Comparison of ENCODE assay signal across 23 cellular contexts in genomic region chrX:100695991-100696390, GRCh38. TPM values are rescaled to one million over a fixed set of nuclear protein-coding genes. Genes with fewer than 3 reads are reported as not detected.
DNase-seq lines count a peak whose midpoint lies in the region; ATAC-seq and TF ChIP-seq lines count a peak whose summit lies in the region.
"Had no signal": no experiment of that assay in that cellular context is flagged by ENCODE, and none has a peak within 500 bp of the region (broad histone marks: within the 10 kb centered on the region; RNA-seq: fewer than 3 reads in every experiment).

No MANE protein-coding gene starts in this region.

- DNase-seq in EH (ENCODE audit: low read depth) = peak; percentile 5
- peak; percentile 39 for DNase-seq in NCI-H69 (lab: John Stamatoyannopoulos, UW)
- peak; percentile 45 for DNase-seq in epithelial cell of prostate (ENCODE audit: low read depth, low spot score)
- DNase-seq in osteoblast (ENCODE audit: insufficient read length, low spot score, missing footprints) = peak; percentile 10
- no peak for DNase-seq in dermis blood vessel endothelial cell
- DNase-seq in osteocyte (ENCODE audit: extremely low spot score, unreplicated experiment) = no peak
- DNase-seq in left colon = no peak
- DNase-seq: CD8-positive, alpha-beta T cell; DMS79; H9; Karpas-422; MG63; NCI-H1092; NCI-H1436 treated with DMSO at 0.1 percent for 48 hours; NCI-H2029; NCI-H526; NK-92 treated with Interleukin-12 subunit alpha and Interleukin-12 subunit beta, amount 100 ng/mL, for 24 hours; SHP77 had no signal

- no peaks in the 10 kb centered on the region for H3K27me3 ChIP-seq in osteoblast (ENCODE audit: insufficient read depth, low read length)
- H3K27me3 ChIP-seq: BLaER1 treated with 17β-estradiol and CSF1 and Interleukin-3, amounts not matched to agents 10 nM and 100 nM; MG63 had no signal

- no peak overlapping the region for H3K4me3 ChIP-seq in osteoblast (ENCODE audit: insufficient read depth, low read length)
- H3K4me3 ChIP-seq: BLaER1 treated with 17β-estradiol and CSF1 and Interleukin-3, amounts not matched to agents 10 nM and 100 nM; MG63; SK-N-MC had no signal

- H3K36me3 ChIP-seq in osteoblast (ENCODE audit: insufficient read depth, low read length) = no peaks in the 10 kb centered on the region
- H3K36me3 ChIP-seq: BLaER1 treated with 17β-estradiol and CSF1 and Interleukin-3, amounts not matched to agents 10 nM and 100 nM; MG63 had no signal

- no peaks in the 10 kb centered on the region for H3K27me3 Mint-ChIP-seq in osteocyte (ENCODE audit: unreplicated experiment)

- no peaks in the 10 kb centered on the region for H4K20me1 ChIP-seq in osteoblast (ENCODE audit: insufficient read depth, low read length)
- H4K20me1 ChIP-seq: BLaER1 treated with 17β-estradiol and CSF1 and Interleukin-3, amounts not matched to agents 10 nM and 100 nM had no signal

- H3K9me3 ChIP-seq in osteoblast (ENCODE audit: low read depth, low read length) = no peaks in the 10 kb centered on the region
- H3K9me3 ChIP-seq: BLaER1 treated with 17β-estradiol and CSF1 and Interleukin-3, amounts not matched to agents 10 nM and 100 nM; MG63 had no signal

- no peaks in the 10 kb centered on the region for H3K4me1 ChIP-seq in osteoblast (ENCODE audit: insufficient read depth, low read length)

- no peak overlapping the region for H3K4me3 Mint-ChIP-seq in osteocyte (ENCODE audit: unreplicated experiment)
- H3K4me3 Mint-ChIP-seq: CD8-positive, alpha-beta T cell; H9; IgD-negative memory B cell had no signal

- H3K36me3 Mint-ChIP-seq in osteocyte (ENCODE audit: unreplicated experiment) = peaks cover 4% of the 10 kb centered on the region
- H3K36me3 Mint-ChIP-seq: CD8-positive, alpha-beta T cell had no signal

- H3K27ac ChIP-seq in epithelial cell of prostate = peak overlapping the region; percentile 54
- no peak overlapping the region for H3K27ac ChIP-seq in osteoblast (ENCODE audit: low read depth, low read length)
- H3K27ac ChIP-seq: BLaER1 treated with 17β-estradiol and CSF1 and Interleukin-3, amounts not matched to agents 10 nM and 100 nM; HL-60; SK-N-MC had no signal

- no peak for ATAC-seq in left colon
- ATAC-seq: CD8-positive, alpha-beta T cell had no signal

- no peak overlapping the region for H2AFZ ChIP-seq in osteoblast (ENCODE audit: low read length)

- intact Hi-C loops in left colon (cut with DNase I, micrococcal nuclease) = no loop called here

- TF ChIP-seq CTCF in osteoblast (IDR thresholded peaks at IDR 0.05; ENCODE audit: extremely low read depth, low read depth, low read length) = no peak
- no peak for TF ChIP-seq CTCF in osteocyte (IDR thresholded peaks at IDR 0.05)

- H3K79me2 ChIP-seq in osteoblast (ENCODE audit: insufficient read depth, low read length) = no peaks in the 10 kb centered on the region

- H3K9me3 Mint-ChIP-seq in osteocyte (ENCODE audit: unreplicated experiment) = peaks cover 8% of the 10 kb centered on the region
- H3K9me3 Mint-ChIP-seq: CD8-positive, alpha-beta T cell; IgD-negative memory B cell had no signal

- no peak overlapping the region for H3K27ac Mint-ChIP-seq in osteocyte (ENCODE audit: unreplicated experiment)
- H3K27ac Mint-ChIP-seq: CD8-positive, alpha-beta T cell; H9; IgD-negative memory B cell had no signal

- H3K4me2 ChIP-seq in osteoblast (ENCODE audit: insufficient read depth, low read length) = no peak overlapping the region
- H3K4me2 ChIP-seq: BLaER1 treated with 17β-estradiol and CSF1 and Interleukin-3, amounts not matched to agents 10 nM and 100 nM had no signal

- H3K4me1 Mint-ChIP-seq in osteocyte (ENCODE audit: unreplicated experiment) = peaks cover 19% of the 10 kb centered on the region
- H3K4me1 Mint-ChIP-seq: H9 had no signal

RNA-seq across cellular contexts. Expression of gene SYTL4, which starts 35.9 kb away (rescaled TPM):
- total RNA-seq in osteoblast (2.9 TPM in 2 replicates), dermis blood vessel endothelial cell (31.7 and 52.4 TPM in 2 replicates), osteocyte (19.7 and 23.2 TPM in 2 replicates), left colon (10 to 100 TPM; 48.0 to 52.5 TPM)
- total RNA-seq: CD8-positive, alpha-beta T cell; OCI-LY7 had no signal

RNA-seq across cellular contexts. Expression of gene SRPX2, which starts 52.0 kb away (rescaled TPM):
- total RNA-seq in osteoblast = 36.9 and 38.6 TPM in 2 replicates
- total RNA-seq in dermis blood vessel endothelial cell = 21.8 and 22.0 TPM in 2 replicates
- 42.8 and 47.9 TPM in 2 replicates for total RNA-seq in osteocyte
- 10 to 100 TPM in 1 of 2 donors, 1 to 10 TPM in 1; 4.5 to 10.5 TPM for total RNA-seq in left colon
- total RNA-seq: CD8-positive, alpha-beta T cell; H9; OCI-LY7 had no signal

RNA-seq across cellular contexts. Expression of gene TSPAN6, which starts 59.4 kb away (rescaled TPM):
- 37.3 and 38.0 TPM in 2 replicates for total RNA-seq in osteoblast
- total RNA-seq in dermis blood vessel endothelial cell = 56.4 and 79.0 TPM in 2 replicates
- total RNA-seq in osteocyte = 49.3 and 50.8 TPM in 2 replicates
- 100 to 1,000 TPM in 1 of 2 donors, 10 to 100 TPM in 1; 93.9 to 154 TPM for total RNA-seq in left colon
- total RNA-seq: OCI-LY7 had no signal

Comparison
In these comparisons a context has a peak if more than half of its experiments do, and no peak if none do; other contexts are left out.
1. DNase-seq: peak in EH (single experiment), NCI-H69 (single experiment), epithelial cell of prostate (single experiment) and osteoblast (single experiment); none in dermis blood vessel endothelial cell (single experiment), osteocyte (single experiment) and left colon (0 of 2).